Comparison of ENCODE assay signal across 14 cellular contexts in the genomic region with DNA sequence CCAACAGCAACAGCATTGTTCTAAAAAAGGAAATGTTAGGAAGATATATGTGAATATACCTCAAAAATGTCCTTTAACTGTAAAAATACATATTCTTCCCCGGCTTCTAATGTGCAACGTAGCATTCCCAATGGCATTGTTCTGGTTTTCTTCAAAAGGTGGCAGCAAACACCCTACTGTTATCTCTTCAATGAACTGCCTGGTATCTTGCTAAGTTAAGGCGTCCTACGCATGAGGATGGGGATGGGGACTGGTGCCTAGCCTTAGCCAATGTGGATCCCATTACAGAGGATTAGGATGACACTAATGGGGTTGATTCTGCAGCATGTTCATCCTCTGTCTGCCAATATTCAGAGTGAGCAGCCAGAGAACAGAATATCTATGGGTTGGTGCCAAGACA.
DNase-seq lines count a peak whose midpoint lies in the region; ATAC-seq and TF ChIP-seq lines count a peak whose summit lies in the region.
"Had no signal": no experiment of that assay in that cellular context is flagged by ENCODE, and none has a peak within 500 bp of the region (broad histone marks: within the 10 kb centered on the region; RNA-seq: fewer than 3 reads in every experiment).

No MANE protein-coding gene starts in this region.

- no peak for TF ChIP-seq EP300 in SK-N-SH (IDR thresholded peaks at IDR 0.05; ENCODE audit: borderline replicate concordance in 1 of 2, low read depth in 1 of 2, low read length in 1 of 2)

- peak; percentile 60 for TF ChIP-seq RAD21 in SK-N-SH (IDR thresholded peaks at IDR 0.05; ENCODE audit: low read length)

- no peaks in the 10 kb centered on the region for H3K79me2 ChIP-seq in SK-N-SH (ENCODE audit: insufficient read depth)
- no peaks in the 10 kb centered on the region for H3K79me2 ChIP-seq in smooth muscle cell (ENCODE audit: low read depth)
- no peaks in the 10 kb centered on the region for H3K79me2 ChIP-seq in PC-9 (ENCODE audit: low read depth)

- H4K20me1 ChIP-seq in SK-N-SH (ENCODE audit: insufficient read depth) (no peaks in the 10 kb centered on the region), smooth muscle cell (ENCODE audit: low read depth) (no peaks in the 10 kb centered on the region), PC-9 (ENCODE audit: insufficient read depth) (no peaks in the 10 kb centered on the region)

- no TSS peak for BruUV-seq in PC-9 (replicated peaks; lab: Mats Ljungman, UMichigan)

- no peak overlapping the region for H3K27ac Mint-ChIP-seq in glutamatergic neuron (ENCODE audit: unreplicated experiment)

- ATAC-seq in SK-N-SH treated with all-trans-retinoic acid at 6 μM for 48 hours, result no peak
- no peak for ATAC-seq in RWPE2 (ENCODE audit: low read depth)

- no peaks in the 10 kb centered on the region for H3K9me3 ChIP-seq in SK-N-SH
- no peaks in the 10 kb centered on the region for H3K9me3 ChIP-seq in RWPE2 (ENCODE audit: severe bottlenecking)
- no peaks in the 10 kb centered on the region for H3K9me3 ChIP-seq in smooth muscle cell (replicated peaks; ENCODE audit: low read depth)
- H3K9me3 ChIP-seq in PC-9 (ENCODE audit: insufficient read depth, low read depth), result no peaks in the 10 kb centered on the region
- H3K9me3 ChIP-seq: thyroid gland had no signal

- H3F3A ChIP-seq in SK-N-SH (replicated peaks; ENCODE audit: insufficient read depth), result no peaks in the 10 kb centered on the region
- H3F3A ChIP-seq in smooth muscle cell (ENCODE audit: low read depth), result no peaks in the 10 kb centered on the region
- H3F3A ChIP-seq in PC-9 (ENCODE audit: insufficient read depth, low read depth), result no peaks in the 10 kb centered on the region

- WGBS in SK-N-SH (ENCODE audit: low lambda C conversion rate), result 4% methylated on average over 4 of the region's 4 CpGs
- WGBS in smooth muscle cell (ENCODE audit: low lambda C conversion rate), result 23% methylated on average over 4 of the region's 4 CpGs

- no peak overlapping the region for H3K27ac ChIP-seq in SK-N-SH (ENCODE audit: low read depth in 2 of 2, low read length in 1 of 2)
- no peak overlapping the region for H3K27ac ChIP-seq in RWPE2 (ENCODE audit: poor library complexity, severe bottlenecking)
- no peak overlapping the region for H3K27ac ChIP-seq in smooth muscle cell (ENCODE audit: low read depth)
- no peak overlapping the region for H3K27ac ChIP-seq in PC-9
- H3K27ac ChIP-seq: HL-60, thyroid gland had no signal

- intact Hi-C loops in posterior vena cava (cut with DNase I), result no loop called here
- intact Hi-C loops in PC-9 (cut with micrococcal nuclease; ENCODE audit: unreplicated experiment), result no loop called here

- H3K4me3 Mint-ChIP-seq in glutamatergic neuron (ENCODE audit: unreplicated experiment), result no peak overlapping the region

- no peak overlapping the region for H3K4me2 ChIP-seq in SK-N-SH
- peak overlapping the region; percentile 16 for H3K4me2 ChIP-seq in smooth muscle cell
- no peak overlapping the region for H3K4me2 ChIP-seq in PC-9

- H3K27me3 ChIP-seq in SK-N-SH (ENCODE audit: insufficient read depth), result no peaks in the 10 kb centered on the region
- H3K27me3 ChIP-seq in RWPE2 (ENCODE audit: insufficient read depth, poor library complexity, severe bottlenecking), result no peaks in the 10 kb centered on the region
- H3K27me3 ChIP-seq in smooth muscle cell (ENCODE audit: low read depth), result no peaks in the 10 kb centered on the region
- H3K27me3 ChIP-seq in PC-9 (ENCODE audit: insufficient read depth, low read depth), result no peaks in the 10 kb centered on the region
- H3K27me3 ChIP-seq: thyroid gland had no signal

- POLR2A ChIA-PET in SK-N-SH (lab: Yijun Ruan, JAX) (no interaction called here), PC-9 (lab: Charles Lee; ENCODE audit: unreplicated experiment) (no interaction called here)

- H3K4me3 ChIP-seq in SK-N-SH (ENCODE audit: low read depth in 2 of 2, low read length in 1 of 2) (no peak overlapping the region; a peak in 1 of 4 replicates), RWPE2 (ENCODE audit: severe bottlenecking) (no peak overlapping the region), smooth muscle cell (no peak overlapping the region), PC-9 (no peak overlapping the region)
- H3K4me3 ChIP-seq: thyroid gland had no signal

- H3K9ac ChIP-seq in SK-N-SH (no peak overlapping the region), smooth muscle cell (ENCODE audit: low read depth) (no peak overlapping the region)

- no peaks in the 10 kb centered on the region for H3K36me3 Mint-ChIP-seq in glutamatergic neuron (ENCODE audit: unreplicated experiment)

- H3K4me1 ChIP-seq in SK-N-SH (ENCODE audit: control insufficient read depth in 1 of 2, insufficient read depth in 2 of 2, low read depth in 1 of 2, low read length in 1 of 2) (no peaks in the 10 kb centered on the region; a peak in 1 of 4 replicates), RWPE2 (ENCODE audit: insufficient read depth, poor library complexity, severe bottlenecking) (no peaks in the 10 kb centered on the region), smooth muscle cell (ENCODE audit: low read depth) (no peaks in the 10 kb centered on the region), PC-9 (replicated peaks; ENCODE audit: insufficient read depth) (no peaks in the 10 kb centered on the region)
- H3K4me1 ChIP-seq: thyroid gland had no signal

- no peaks in the 10 kb centered on the region for H3K27me3 Mint-ChIP-seq in glutamatergic neuron (ENCODE audit: unreplicated experiment)

- H3K4me1 Mint-ChIP-seq in glutamatergic neuron (ENCODE audit: low read depth, unreplicated experiment), result peaks cover 2% of the 10 kb centered on the region

- H3K36me3 ChIP-seq in SK-N-SH (replicated peaks in 1 of 2; ENCODE audit: control insufficient read depth in 1 of 2, insufficient read depth in 2 of 2, low read length in 1 of 2), result no peaks in the 10 kb centered on the region
- H3K36me3 ChIP-seq in RWPE2 (ENCODE audit: low read depth), result no peaks in the 10 kb centered on the region
- no peaks in the 10 kb centered on the region for H3K36me3 ChIP-seq in smooth muscle cell (ENCODE audit: low read depth)
- no peaks in the 10 kb centered on the region for H3K36me3 ChIP-seq in PC-9 (ENCODE audit: low read depth)
- H3K36me3 ChIP-seq: thyroid gland had no signal

- CTCF ChIA-PET in SK-N-SH (lab: Yijun Ruan, JAX) (no interaction called here), PC-9 (lab: Charles Lee) (no interaction called here)

- H2AFZ ChIP-seq in SK-N-SH (ENCODE audit: low read depth) (no peak overlapping the region), smooth muscle cell (ENCODE audit: low read depth) (peak overlapping the region; percentile 63), PC-9 (no peak overlapping the region)

- peak; percentile 32 for DNase-seq in SK-N-SH
- no peak for DNase-seq in RWPE2 (ENCODE audit: low spot score)
- peak; percentile 24 for DNase-seq in globus pallidus (ENCODE audit: low spot score)
- no peak for DNase-seq in smooth muscle cell (lab: John Stamatoyannopoulos, UW; ENCODE audit: unreplicated experiment)
- DNase-seq in posterior vena cava (ENCODE audit: low spot score), result no peak
- DNase-seq in PC-9, result no peak
- no peak for DNase-seq in glutamatergic neuron
- DNase-seq: activated CD8-positive, alpha-beta memory T cell treated with anti-CD3 and anti-CD28 coated beads, Interleukin-2, amount 50 U/mL, for 48 hours; amniotic stem cell; hypothalamus; T1000; thyroid gland had no signal

- no peaks in the 10 kb centered on the region for H3K9me3 Mint-ChIP-seq in glutamatergic neuron (ENCODE audit: unreplicated experiment)

- H3K9me2 ChIP-seq in SK-N-SH, result no peaks in the 10 kb centered on the region
- H3K9me2 ChIP-seq in PC-9 (ENCODE audit: insufficient read depth), result no peaks in the 10 kb centered on the region

- TF ChIP-seq CTCF in SK-N-SH (IDR thresholded peaks at IDR 0.05) (peak; percentile 13; the same call in 1 of the 2 replicates), RWPE2 (IDR thresholded peaks at IDR 0.05; ENCODE audit: poor library complexity, severe bottlenecking) (peak; percentile 10), smooth muscle cell (IDR thresholded peaks at IDR 0.05; ENCODE audit: borderline replicate concordance, insufficient read depth, poor library complexity, severe bottlenecking) (no peak), PC-9 (conservative IDR thresholded peaks at IDR 0.05) (no peak), glutamatergic neuron (IDR thresholded peaks at IDR 0.05; ENCODE audit: partially characterized antibody, unreplicated experiment) (no peak)

TF ChIP-seq in SK-N-SH, 30 proteins besides CTCF, POLR2A, EP300 and RAD21:
- TF ChIP-seq GATA2 (CRISPR knock-in tag; IDR thresholded peaks at IDR 0.05) (peak; percentile 38; the same call in 1 of the 2 replicates), SMC3 (IDR thresholded peaks at IDR 0.05; ENCODE audit: low read depth, low read length) (no peak)

TF ChIP-seq in SK-N-SH treated with all-trans-retinoic acid at 6 μM for 48 hours, 23 proteins besides CTCF, POLR2A, EP300 and RAD21:
- TF ChIP-seq ZNF70 (CRISPR knock-in tag; IDR thresholded peaks at IDR 0.05) (no peak), ARNTL (CRISPR knock-in tag; IDR thresholded peaks at IDR 0.05; ENCODE audit: borderline replicate concordance, low read depth) (no peak), ZC3H10 (CRISPR knock-in tag; IDR thresholded peaks at IDR 0.05) (no peak), OSR1 (CRISPR knock-in tag; IDR thresholded peaks at IDR 0.05) (no peak)

Comparison
In these comparisons a context has a peak if more than half of its experiments do, and no peak if none do; other contexts are left out.
1. DNase-seq: peak in SK-N-SH (single experiment) and globus pallidus (single experiment); none in RWPE2 (single experiment), smooth muscle cell (single experiment), posterior vena cava (single experiment), PC-9 (0 of 2) and glutamatergic neuron (single experiment).
2. CTCF ChIP-seq: peak in SK-N-SH (single experiment) and RWPE2 (single experiment); none in smooth muscle cell (single experiment), PC-9 (single experiment) and glutamatergic neuron (single experiment).